7 cellular contexts compared by ENCODE assay signal in genomic region chr7:100217934-100218333, GRCh38. TPM values are rescaled to one million over a fixed set of nuclear protein-coding genes. Genes with fewer than 3 reads are reported as not detected.
DNase-seq lines count a peak whose midpoint lies in the region; ATAC-seq lines count a peak whose summit lies in the region.
"Not testable (repeated sequence)": the region's sequence is repeated elsewhere in the genome, so short reads cannot be mapped to it uniquely, and the experiment has no call there.
"Had no signal": no experiment of that assay in that cellular context is flagged by ENCODE, and none has a peak within 500 bp of the region (broad histone marks: within the 10 kb centered on the region; RNA-seq: fewer than 3 reads in every experiment).

No MANE protein-coding gene starts in this region.

- H3K4me1 Mint-ChIP-seq in activated T-helper 1 cell treated with anti-CD3 and anti-CD28 coated beads, Interleukin-12 subunit alpha, Interleukin-12 subunit beta, Interleukin-2, Interleukin-4 antibody, amounts not matched to agents 30 ng/mL and 10 ng/mL and 1 ng/mL, durations not matched to agents 14 hours and 24 hours and 36 hours (ENCODE audit: low read depth), result peaks cover 65% of the 10 kb centered on the region

- H3K27ac Mint-ChIP-seq in activated T-helper 1 cell treated with anti-CD3 and anti-CD28 coated beads, Interleukin-12 subunit alpha, Interleukin-12 subunit beta, Interleukin-2, Interleukin-4 antibody, amounts not matched to agents 30 ng/mL and 10 ng/mL and 1 ng/mL, durations not matched to agents 14 hours and 24 hours and 36 hours, result peak overlapping the region; percentile 95

- H3K4me3 Mint-ChIP-seq in activated T-helper 1 cell treated with anti-CD3 and anti-CD28 coated beads, Interleukin-12 subunit alpha, Interleukin-12 subunit beta, Interleukin-2, Interleukin-4 antibody, amounts not matched to agents 30 ng/mL and 10 ng/mL and 1 ng/mL, durations not matched to agents 14 hours and 24 hours and 36 hours, result peak overlapping the region; percentile 84

- H3K9me3 Mint-ChIP-seq in activated T-helper 1 cell treated with anti-CD3 and anti-CD28 coated beads, Interleukin-12 subunit alpha, Interleukin-12 subunit beta, Interleukin-2, Interleukin-4 antibody, amounts not matched to agents 30 ng/mL and 10 ng/mL and 1 ng/mL, durations not matched to agents 14 hours and 24 hours and 36 hours, result not testable (repeated sequence)

- intact Hi-C loops in activated T-helper 1 cell treated with anti-CD3 and anti-CD28 coated beads, Interleukin-12 subunit alpha, Interleukin-12 subunit beta, Interleukin-2, Interleukin-4 antibody, amounts not matched to agents 30 ng/mL and 10 ng/mL and 1 ng/mL, durations not matched to agents 14 hours and 24 hours and 36 hours (cut with micrococcal nuclease), result loop anchor here (1.0 kb wide), 4 partner anchors 9 to 86 kb away; partner anchors contain the start of genes GPC2 and STAG3
- intact Hi-C loops in Right ventricle myocardium inferior (cut with DNase I), result loop anchor here (10.0 kb wide), 1 partner anchor 127 kb away; no protein-coding TSS in a partner anchor

- H3K27me3 Mint-ChIP-seq in activated T-helper 1 cell treated with anti-CD3 and anti-CD28 coated beads, Interleukin-12 subunit alpha, Interleukin-12 subunit beta, Interleukin-2, Interleukin-4 antibody, amounts not matched to agents 30 ng/mL and 10 ng/mL and 1 ng/mL, durations not matched to agents 14 hours and 24 hours and 36 hours (ENCODE audit: insufficient read depth), result not testable (repeated sequence)

- peaks cover 22% of the 10 kb centered on the region for H3K36me3 Mint-ChIP-seq in activated T-helper 1 cell treated with anti-CD3 and anti-CD28 coated beads, Interleukin-12 subunit alpha, Interleukin-12 subunit beta, Interleukin-2, Interleukin-4 antibody, amounts not matched to agents 30 ng/mL and 10 ng/mL and 1 ng/mL, durations not matched to agents 14 hours and 24 hours and 36 hours (ENCODE audit: low read depth)

- ATAC-seq in HG02970 (IDR thresholded peaks at IDR 0.05; ENCODE audit: low FRiP score, unreplicated experiment), result peak; percentile 18
- not testable (repeated sequence) for ATAC-seq in Right ventricle myocardium inferior

- DNase-seq in DMS114 treated with DMSO at 0.1 percent for 48 hours (lab: John Stamatoyannopoulos, UW; ENCODE audit: unreplicated experiment) (peak; percentile 39), NOMO-1 treated with dmso at 0.1 percent for 144 hours (lab: John Stamatoyannopoulos, UW; ENCODE audit: unreplicated experiment) (peak; percentile 59), Right ventricle myocardium inferior (ENCODE audit: missing footprints) (peak; percentile 88)
- DNase-seq in activated T-helper 1 cell treated with anti-CD3 and anti-CD28 coated beads, Interleukin-12 subunit alpha, Interleukin-12 subunit beta, Interleukin-2, Interleukin-4 antibody, amounts not matched to agents 30 ng/mL and 10 ng/mL and 1 ng/mL, durations not matched to agents 14 hours and 24 hours and 36 hours (ENCODE audit: low spot score), result peak; percentile 57
- DNase-seq in stimulated activated CD4-positive, alpha-beta T cell treated with anti-CD3 and anti-CD28 coated beads, Interleukin-2, amount 100 ng/mL, for 24 hours, result peak; percentile 88

RNA-seq across cellular contexts. Expression of gene PVRIG, which starts 1.8 kb away (rescaled TPM):
- 30.5 and 31.2 TPM in 2 replicates for total RNA-seq in activated T-helper 1 cell treated with anti-CD3 and anti-CD28 coated beads, Interleukin-12 subunit alpha, Interleukin-12 subunit beta, Interleukin-2, Interleukin-4 antibody, amounts not matched to agents 30 ng/mL and 10 ng/mL and 1 ng/mL, durations not matched to agents 14 hours and 24 hours and 36 hours
- total RNA-seq in Right ventricle myocardium inferior, result not detected
- total RNA-seq: pulmonary artery endothelial cell had no signal

RNA-seq across cellular contexts. Expression of gene STAG3, which starts 40.2 kb away (rescaled TPM):
- total RNA-seq in activated T-helper 1 cell treated with anti-CD3 and anti-CD28 coated beads, Interleukin-12 subunit alpha, Interleukin-12 subunit beta, Interleukin-2, Interleukin-4 antibody, amounts not matched to agents 30 ng/mL and 10 ng/mL and 1 ng/mL, durations not matched to agents 14 hours and 24 hours and 36 hours, result 25.0 and 30.6 TPM in 2 replicates
- total RNA-seq in Right ventricle myocardium inferior, result 0.51 TPM

RNA-seq across cellular contexts. Expression of gene GPC2, which starts 40.8 kb away (rescaled TPM):
- 3.9 and 4.8 TPM in 2 replicates for total RNA-seq in activated T-helper 1 cell treated with anti-CD3 and anti-CD28 coated beads, Interleukin-12 subunit alpha, Interleukin-12 subunit beta, Interleukin-2, Interleukin-4 antibody, amounts not matched to agents 30 ng/mL and 10 ng/mL and 1 ng/mL, durations not matched to agents 14 hours and 24 hours and 36 hours
- total RNA-seq in Right ventricle myocardium inferior, result 0.32 TPM

RNA-seq across cellular contexts. Expression of gene GAL3ST4, which starts 49.5 kb away (rescaled TPM):
- 1.3 and 1.5 TPM in 2 replicates for total RNA-seq in activated T-helper 1 cell treated with anti-CD3 and anti-CD28 coated beads, Interleukin-12 subunit alpha, Interleukin-12 subunit beta, Interleukin-2, Interleukin-4 antibody, amounts not matched to agents 30 ng/mL and 10 ng/mL and 1 ng/mL, durations not matched to agents 14 hours and 24 hours and 36 hours
- total RNA-seq in Right ventricle myocardium inferior, result 3.1 TPM

RNA-seq across cellular contexts. Expression of gene TRAPPC14, which starts 59.4 kb away (rescaled TPM):
- total RNA-seq in activated T-helper 1 cell treated with anti-CD3 and anti-CD28 coated beads, Interleukin-12 subunit alpha, Interleukin-12 subunit beta, Interleukin-2, Interleukin-4 antibody, amounts not matched to agents 30 ng/mL and 10 ng/mL and 1 ng/mL, durations not matched to agents 14 hours and 24 hours and 36 hours, result 43.9 and 44.3 TPM in 2 replicates
- total RNA-seq in Right ventricle myocardium inferior, result 7.1 TPM

Comparison
In these comparisons a context has a peak if more than half of its experiments do, and no peak if none do; other contexts are left out.
1. RNA of gene PVRIG, which starts 1.8 kb away (total RNA-seq): 30.5 to 31.2 TPM in activated T-helper 1 cell treated with anti-CD3 and anti-CD28 coated beads, Interleukin-12 subunit alpha, Interleukin-12 subunit beta, Interleukin-2, Interleukin-4 antibody, amounts not matched to agents 30 ng/mL and 10 ng/mL and 1 ng/mL, durations not matched to agents 14 hours and 24 hours and 36 hours; not detected in Right ventricle myocardium inferior (single experiment); every median in the first group is over 10 times any median in the second.
2. RNA of gene STAG3, which starts 40.2 kb away (total RNA-seq): 25.0 to 30.6 TPM in activated T-helper 1 cell treated with anti-CD3 and anti-CD28 coated beads, Interleukin-12 subunit alpha, Interleukin-12 subunit beta, Interleukin-2, Interleukin-4 antibody, amounts not matched to agents 30 ng/mL and 10 ng/mL and 1 ng/mL, durations not matched to agents 14 hours and 24 hours and 36 hours; 0.51 TPM in Right ventricle myocardium inferior (single experiment); every median in the first group is over 10 times any median in the second.
3. Peak in every context shown above with its lines, with median percentiles within 50 percentile points of each other: DNase-seq.